1 cellular context compared by ENCODE assay signal in the genomic region with DNA sequence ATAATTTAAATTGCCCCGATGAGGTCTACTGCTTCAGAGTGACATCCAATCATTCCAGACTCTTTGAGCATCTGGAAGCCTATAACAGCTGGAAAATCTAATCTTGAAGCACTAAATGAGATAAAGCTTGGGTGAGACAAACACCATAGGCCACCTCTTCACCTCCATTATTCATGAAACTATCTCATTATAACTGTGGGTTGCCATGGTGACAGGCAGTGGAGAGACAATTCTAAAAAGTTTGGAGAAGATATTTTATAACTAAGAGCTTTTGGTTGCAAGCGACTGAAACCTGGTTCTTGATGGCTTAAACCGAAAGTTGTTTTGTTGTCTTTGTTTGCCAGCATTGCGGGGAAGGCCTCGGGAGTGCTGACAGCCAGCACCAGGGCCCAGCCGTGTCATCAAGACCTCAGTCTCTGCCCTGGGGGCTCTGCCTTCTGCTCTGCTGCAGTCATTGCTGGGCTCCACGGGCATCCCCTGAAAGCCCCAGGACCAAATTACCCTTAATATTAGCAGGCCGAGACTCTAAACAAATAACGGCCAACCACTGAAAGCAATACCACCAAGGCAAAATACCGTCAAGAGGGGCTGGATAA.
TF ChIP-seq lines count a peak whose summit lies in the region.

No MANE protein-coding gene starts in this region.

TF ChIP-seq in GM12878, 131 proteins besides CTCF, POLR2A, EP300 and RAD21 (continued from another document):
- TF ChIP-seq, protein P1, sequence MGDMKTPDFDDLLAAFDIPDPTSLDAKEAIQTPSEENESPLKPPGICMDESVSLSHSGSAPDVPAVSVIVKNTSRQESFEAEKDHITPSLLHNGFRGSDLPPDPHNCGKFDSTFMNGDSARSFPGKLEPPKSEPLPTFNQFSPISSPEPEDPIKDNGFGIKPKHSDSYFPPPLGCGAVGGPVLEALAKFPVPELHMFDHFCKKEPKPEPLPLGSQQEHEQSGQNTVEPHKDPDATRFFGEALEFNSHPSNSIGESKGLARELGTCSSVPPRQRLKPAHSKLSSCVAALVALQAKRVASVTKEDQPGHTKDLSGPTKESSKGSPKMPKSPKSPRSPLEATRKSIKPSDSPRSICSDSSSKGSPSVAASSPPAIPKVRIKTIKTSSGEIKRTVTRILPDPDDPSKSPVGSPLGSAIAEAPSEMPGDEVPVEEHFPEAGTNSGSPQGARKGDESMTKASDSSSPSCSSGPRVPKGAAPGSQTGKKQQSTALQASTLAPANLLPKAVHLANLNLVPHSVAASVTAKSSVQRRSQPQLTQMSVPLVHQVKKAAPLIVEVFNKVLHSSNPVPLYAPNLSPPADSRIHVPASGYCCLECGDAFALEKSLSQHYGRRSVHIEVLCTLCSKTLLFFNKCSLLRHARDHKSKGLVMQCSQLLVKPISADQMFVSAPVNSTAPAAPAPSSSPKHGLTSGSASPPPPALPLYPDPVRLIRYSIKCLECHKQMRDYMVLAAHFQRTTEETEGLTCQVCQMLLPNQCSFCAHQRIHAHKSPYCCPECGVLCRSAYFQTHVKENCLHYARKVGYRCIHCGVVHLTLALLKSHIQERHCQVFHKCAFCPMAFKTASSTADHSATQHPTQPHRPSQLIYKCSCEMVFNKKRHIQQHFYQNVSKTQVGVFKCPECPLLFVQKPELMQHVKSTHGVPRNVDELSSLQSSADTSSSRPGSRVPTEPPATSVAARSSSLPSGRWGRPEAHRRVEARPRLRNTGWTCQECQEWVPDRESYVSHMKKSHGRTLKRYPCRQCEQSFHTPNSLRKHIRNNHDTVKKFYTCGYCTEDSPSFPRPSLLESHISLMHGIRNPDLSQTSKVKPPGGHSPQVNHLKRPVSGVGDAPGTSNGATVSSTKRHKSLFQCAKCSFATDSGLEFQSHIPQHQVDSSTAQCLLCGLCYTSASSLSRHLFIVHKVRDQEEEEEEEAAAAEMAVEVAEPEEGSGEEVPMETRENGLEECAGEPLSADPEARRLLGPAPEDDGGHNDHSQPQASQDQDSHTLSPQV (IDR thresholded peaks at IDR 0.05): no peak
